In the genomic region with DNA sequence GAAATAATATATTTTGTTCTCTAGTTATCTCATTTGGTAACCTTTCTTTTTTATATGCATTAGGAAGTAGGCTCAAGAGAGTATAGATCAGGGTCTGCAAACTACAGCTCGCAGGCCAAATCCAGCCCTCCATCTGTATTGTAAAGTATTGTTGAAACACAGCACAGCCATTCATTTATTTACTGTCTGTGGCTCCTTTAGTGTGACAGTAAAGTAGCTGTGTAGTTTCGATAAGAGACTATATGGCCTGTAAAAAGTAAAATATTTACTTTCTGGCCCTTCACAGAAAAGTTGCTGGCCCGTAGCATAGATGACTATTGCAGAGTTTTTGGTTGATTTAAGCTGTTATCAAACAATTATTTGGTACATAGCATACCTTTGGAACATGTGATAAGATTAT, we compare ENCODE assay signal across 6 cellular contexts.
"Had no signal": no experiment of that assay in that cellular context is flagged by ENCODE, and none has a peak within 500 bp of the region (broad histone marks: within the 10 kb centered on the region; RNA-seq: fewer than 3 reads in every experiment).

No MANE protein-coding gene starts in this region.

- FAIRE-seq: HTR-8/SVneo, K562 had no signal

- H3K27ac ChIP-seq: HL-60 had no signal

- DNase-seq: IMR-90, KBM-7, KG1 had no signal

- H3K4me3 ChIP-seq: K562 had no signal

- ATAC-seq: K562 had no signal
